In the genomic region with DNA sequence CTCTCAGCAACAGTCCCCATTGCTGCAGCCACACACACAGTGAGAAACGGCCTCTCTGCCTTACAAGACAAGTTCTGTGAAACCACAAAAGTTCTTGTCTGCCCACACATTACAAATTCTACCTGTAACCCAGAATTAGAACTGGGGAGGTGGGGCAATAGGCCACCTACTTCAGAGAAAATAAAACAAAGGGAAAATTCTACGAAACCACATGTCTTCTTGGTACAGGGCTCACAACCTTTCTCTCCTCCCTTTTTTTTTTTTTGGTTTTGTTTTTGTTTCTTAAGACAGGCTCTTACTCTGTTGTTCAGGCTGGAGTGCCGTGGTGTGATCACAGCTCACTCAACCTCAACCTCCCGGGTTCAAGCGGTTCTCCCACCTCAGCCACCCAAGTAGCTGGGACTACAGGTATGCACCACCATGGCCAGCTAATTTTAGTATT, we compare ENCODE assay signal across 9 cellular contexts. TPM values are rescaled to one million over a fixed set of nuclear protein-coding genes. Genes with fewer than 3 reads are reported as not detected.
DNase-seq lines count a peak whose midpoint lies in the region; ATAC-seq and TF ChIP-seq lines count a peak whose summit lies in the region.
"Had no signal": no experiment of that assay in that cellular context is flagged by ENCODE, and none has a peak within 500 bp of the region (broad histone marks: within the 10 kb centered on the region; RNA-seq: fewer than 3 reads in every experiment).

No MANE protein-coding gene starts in this region.

- H3K36me3 ChIP-seq in gastroesophageal sphincter (no peaks in the 10 kb centered on the region), GM23248 (ENCODE audit: low read depth) (no peaks in the 10 kb centered on the region)

- H3K9me2 ChIP-seq in GM23248 (ENCODE audit: insufficient read depth), result no peaks in the 10 kb centered on the region

- H3K4me3 Mint-ChIP-seq in activated CD4-positive, alpha-beta T cell treated with anti-CD3 and anti-CD28 coated beads, Interleukin-2, amount 10 ng/mL, durations not matched to agents 7 days and 5 days, result peak overlapping the region; percentile 76

- 65 to 66% methylated on average over 4 to 5 of the region's 5 CpGs for WGBS in gastroesophageal sphincter (ENCODE audit: low coverage in 1 of 2), 2 donors
- whole genome bisulfite sequencing in GM23248 (ENCODE audit: low coverage in 1 of 2, low lambda C conversion rate in 2 of 2, missing lambda C conversion rate in 2 of 2), 2 experiments, result 90 to 92% methylated on average over 5 of the region's 5 CpGs

- no peak for TF ChIP-seq POLR2A in gastroesophageal sphincter (IDR thresholded peaks at IDR 0.05)

- no peak for TF ChIP-seq EP300 in gastroesophageal sphincter (IDR thresholded peaks at IDR 0.05)

- H3K27me3 ChIP-seq in gastroesophageal sphincter, result no peaks in the 10 kb centered on the region
- H3K27me3 ChIP-seq in GM23248 (replicated peaks; ENCODE audit: insufficient read depth), result no peaks in the 10 kb centered on the region

- ATAC-seq in GM18873 (IDR thresholded peaks at IDR 0.05; ENCODE audit: low FRiP score, unreplicated experiment) (peak; percentile 91), HG02884 (IDR thresholded peaks at IDR 0.05; ENCODE audit: unreplicated experiment) (peak; percentile 87), gastroesophageal sphincter (no peak)

- no peak overlapping the region for H3K9ac ChIP-seq in GM23248

- in situ Hi-C loops in GM23248 (cut with MboI), result no loop called here

- no peaks in the 10 kb centered on the region for H4K20me1 ChIP-seq in GM23248 (ENCODE audit: insufficient read depth)

- H3F3A ChIP-seq in GM23248 (ENCODE audit: insufficient read depth), result no peaks in the 10 kb centered on the region

- TF ChIP-seq CTCF in gastroesophageal sphincter (IDR thresholded peaks at IDR 0.05), result no peak

- H3K4me1 Mint-ChIP-seq in activated CD4-positive, alpha-beta T cell treated with anti-CD3 and anti-CD28 coated beads, Interleukin-2, amount 10 ng/mL, durations not matched to agents 7 days and 5 days, result peaks cover 63% of the 10 kb centered on the region

- H3K9me3 ChIP-seq in gastroesophageal sphincter, result no peaks in the 10 kb centered on the region
- no peaks in the 10 kb centered on the region for H3K9me3 ChIP-seq in GM23248 (ENCODE audit: low read depth)

- POLR2A ChIA-PET in activated CD4-positive, alpha-beta T cell treated with anti-CD3 and anti-CD28 coated beads, Interleukin-2, amount 10 ng/mL, durations not matched to agents 7 days and 5 days (lab: Charles Lee), result interaction anchor here (0.6 kb wide), 1 partner anchor 20 kb away, joined by 3 read pairs; no protein-coding TSS in a partner anchor

- H3K9me3 Mint-ChIP-seq in activated CD4-positive, alpha-beta T cell treated with anti-CD3 and anti-CD28 coated beads, Interleukin-2, amount 10 ng/mL, durations not matched to agents 7 days and 5 days, result peaks cover 19% of the 10 kb centered on the region

- peaks cover 20% of the 10 kb centered on the region for H3K36me3 Mint-ChIP-seq in activated CD4-positive, alpha-beta T cell treated with anti-CD3 and anti-CD28 coated beads, Interleukin-2, amount 10 ng/mL, durations not matched to agents 7 days and 5 days (ENCODE audit: low read depth)

- no peaks in the 10 kb centered on the region for H3K79me2 ChIP-seq in GM23248 (ENCODE audit: insufficient read depth)

- no peak overlapping the region for H3K27ac ChIP-seq in gastroesophageal sphincter
- H3K27ac ChIP-seq in GM23248, result no peak overlapping the region

- H3K4me3 ChIP-seq in gastroesophageal sphincter (no peak overlapping the region), GM23248 (no peak overlapping the region)

- DNase-seq in activated CD4-positive, alpha-beta T cell treated with anti-CD3 and anti-CD28 coated beads, Interleukin-2, amount 10 ng/mL, durations not matched to agents 7 days and 5 days, result peak; percentile 82
- DNase-seq in stimulated activated CD4-positive, alpha-beta T cell treated with anti-CD3 and anti-CD28 coated beads, Interleukin-12 subunit alpha, Interleukin-12 subunit beta, amount 100 ng/mL, for 48 hours (ENCODE audit: low read depth in 2 of 3, low spot score in 1 of 3), result peak in 2 of 3 donors; percentile 24 to 43
- DNase-seq in NCI-H526 (lab: John Stamatoyannopoulos, UW), result no peak
- DNase-seq in GM23248, result no peak
- no peak for DNase-seq in posterior cingulate gyrus
- DNase-seq: T1000 had no signal

- intact Hi-C loops in posterior cingulate gyrus (cut with DNase I), result no loop called here

- H2AFZ ChIP-seq in GM23248, result no peak overlapping the region

- H3K4me1 ChIP-seq in gastroesophageal sphincter, result no peaks in the 10 kb centered on the region
- no peaks in the 10 kb centered on the region for H3K4me1 ChIP-seq in GM23248 (ENCODE audit: insufficient read depth)

- H3K4me2 ChIP-seq in GM23248 (ENCODE audit: unreplicated experiment), result no peak overlapping the region

- CTCF ChIA-PET in activated CD4-positive, alpha-beta T cell treated with anti-CD3 and anti-CD28 coated beads, Interleukin-2, amount 10 ng/mL, durations not matched to agents 7 days and 5 days (lab: Charles Lee), result interaction anchor here (1.5 kb wide), 1 partner anchor 10 kb away, joined by 5 read pairs; no protein-coding TSS in a partner anchor

- no peaks in the 10 kb centered on the region for H3K27me3 Mint-ChIP-seq in activated CD4-positive, alpha-beta T cell treated with anti-CD3 and anti-CD28 coated beads, Interleukin-2, amount 10 ng/mL, durations not matched to agents 7 days and 5 days

- peak overlapping the region; percentile 96 for H3K27ac Mint-ChIP-seq in activated CD4-positive, alpha-beta T cell treated with anti-CD3 and anti-CD28 coated beads, Interleukin-2, amount 10 ng/mL, durations not matched to agents 7 days and 5 days

RNA-seq across cellular contexts. Expression of a gene that starts 30.2 kb away (rescaled TPM):
- 1 to 10 TPM; 1.3 to 1.5 TPM for total RNA-seq in activated CD4-positive, alpha-beta T cell treated with anti-CD3 and anti-CD28 coated beads, Interleukin-2, amount 10 ng/mL, durations not matched to agents 7 days and 5 days
- 1 to 10 TPM in 1 of 4 donors, under 1 TPM in 2, not detected in 1; 0.13 to 3.3 (median 0.23) TPM for total RNA-seq in gastroesophageal sphincter
- 0.32 and 1.1 TPM in 2 replicates for total RNA-seq in GM23248 (2014; rRNA removed; shearing (Covaris generic))
- not detected in 2 replicates for polyA plus RNA-seq in GM23248 (2016; fragmentation: Nextera tagmentation; extraction: Ambion mirVana)

Comparison
In these comparisons a context has a peak if more than half of its experiments do, and no peak if none do; other contexts are left out.
1. DNase-seq: peak in activated CD4-positive, alpha-beta T cell treated with anti-CD3 and anti-CD28 coated beads, Interleukin-2, amount 10 ng/mL, durations not matched to agents 7 days and 5 days (single experiment) and stimulated activated CD4-positive, alpha-beta T cell treated with anti-CD3 and anti-CD28 coated beads, Interleukin-12 subunit alpha, Interleukin-12 subunit beta, amount 100 ng/mL, for 48 hours (2 of 3); none in NCI-H526 (0 of 2), GM23248 (single experiment) and posterior cingulate gyrus (0 of 10).